Comparison of ENCODE assay signal across 1 cellular context in the genomic region with DNA sequence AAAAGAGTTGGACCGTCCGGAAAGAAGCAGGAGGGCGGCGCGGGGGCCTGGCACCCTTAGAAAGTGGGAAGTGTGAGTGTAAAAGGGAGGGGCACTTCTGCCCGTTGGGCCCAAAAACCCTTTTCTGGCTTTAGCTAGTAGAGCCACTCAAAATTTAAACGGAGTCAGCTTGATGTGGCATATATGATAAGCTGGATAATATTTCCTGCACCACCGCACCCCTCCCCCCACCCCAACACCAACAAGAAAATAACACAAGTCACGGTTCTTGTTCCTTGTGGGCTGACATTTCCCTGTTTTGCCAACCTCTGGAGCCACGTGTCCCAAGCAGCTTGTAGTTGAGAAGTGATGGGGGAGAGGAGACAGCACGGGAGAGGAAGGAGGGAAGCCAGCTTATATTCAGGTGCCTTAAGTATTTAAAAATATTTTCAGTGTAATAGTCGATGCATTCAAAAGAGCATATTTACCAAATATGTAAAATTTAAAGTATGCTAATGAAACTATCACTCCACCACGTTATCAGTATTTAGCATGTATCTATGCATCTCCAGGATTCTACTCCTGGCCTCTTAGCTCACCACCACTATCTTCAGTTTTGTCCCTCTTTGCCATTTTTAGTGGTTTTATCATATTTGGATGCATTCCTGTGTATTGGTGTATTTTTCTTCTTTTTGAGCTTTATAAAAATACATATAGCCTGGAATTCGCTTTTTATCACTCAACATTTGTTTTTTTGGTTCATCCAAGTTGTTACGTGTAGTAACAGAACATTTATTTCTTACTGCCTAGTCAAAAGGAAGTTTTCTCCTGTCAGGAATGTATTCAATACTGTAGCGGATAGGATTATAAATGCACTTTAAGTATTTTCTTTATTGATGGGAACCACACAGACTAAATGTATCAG.
TF ChIP-seq lines count a peak whose summit lies in the region.

No MANE protein-coding gene starts in this region.

TF ChIP-seq in GM23338, 12 proteins besides CTCF, POLR2A, EP300 and RAD21 (continued from another document):
- TF ChIP-seq, protein P1, sequence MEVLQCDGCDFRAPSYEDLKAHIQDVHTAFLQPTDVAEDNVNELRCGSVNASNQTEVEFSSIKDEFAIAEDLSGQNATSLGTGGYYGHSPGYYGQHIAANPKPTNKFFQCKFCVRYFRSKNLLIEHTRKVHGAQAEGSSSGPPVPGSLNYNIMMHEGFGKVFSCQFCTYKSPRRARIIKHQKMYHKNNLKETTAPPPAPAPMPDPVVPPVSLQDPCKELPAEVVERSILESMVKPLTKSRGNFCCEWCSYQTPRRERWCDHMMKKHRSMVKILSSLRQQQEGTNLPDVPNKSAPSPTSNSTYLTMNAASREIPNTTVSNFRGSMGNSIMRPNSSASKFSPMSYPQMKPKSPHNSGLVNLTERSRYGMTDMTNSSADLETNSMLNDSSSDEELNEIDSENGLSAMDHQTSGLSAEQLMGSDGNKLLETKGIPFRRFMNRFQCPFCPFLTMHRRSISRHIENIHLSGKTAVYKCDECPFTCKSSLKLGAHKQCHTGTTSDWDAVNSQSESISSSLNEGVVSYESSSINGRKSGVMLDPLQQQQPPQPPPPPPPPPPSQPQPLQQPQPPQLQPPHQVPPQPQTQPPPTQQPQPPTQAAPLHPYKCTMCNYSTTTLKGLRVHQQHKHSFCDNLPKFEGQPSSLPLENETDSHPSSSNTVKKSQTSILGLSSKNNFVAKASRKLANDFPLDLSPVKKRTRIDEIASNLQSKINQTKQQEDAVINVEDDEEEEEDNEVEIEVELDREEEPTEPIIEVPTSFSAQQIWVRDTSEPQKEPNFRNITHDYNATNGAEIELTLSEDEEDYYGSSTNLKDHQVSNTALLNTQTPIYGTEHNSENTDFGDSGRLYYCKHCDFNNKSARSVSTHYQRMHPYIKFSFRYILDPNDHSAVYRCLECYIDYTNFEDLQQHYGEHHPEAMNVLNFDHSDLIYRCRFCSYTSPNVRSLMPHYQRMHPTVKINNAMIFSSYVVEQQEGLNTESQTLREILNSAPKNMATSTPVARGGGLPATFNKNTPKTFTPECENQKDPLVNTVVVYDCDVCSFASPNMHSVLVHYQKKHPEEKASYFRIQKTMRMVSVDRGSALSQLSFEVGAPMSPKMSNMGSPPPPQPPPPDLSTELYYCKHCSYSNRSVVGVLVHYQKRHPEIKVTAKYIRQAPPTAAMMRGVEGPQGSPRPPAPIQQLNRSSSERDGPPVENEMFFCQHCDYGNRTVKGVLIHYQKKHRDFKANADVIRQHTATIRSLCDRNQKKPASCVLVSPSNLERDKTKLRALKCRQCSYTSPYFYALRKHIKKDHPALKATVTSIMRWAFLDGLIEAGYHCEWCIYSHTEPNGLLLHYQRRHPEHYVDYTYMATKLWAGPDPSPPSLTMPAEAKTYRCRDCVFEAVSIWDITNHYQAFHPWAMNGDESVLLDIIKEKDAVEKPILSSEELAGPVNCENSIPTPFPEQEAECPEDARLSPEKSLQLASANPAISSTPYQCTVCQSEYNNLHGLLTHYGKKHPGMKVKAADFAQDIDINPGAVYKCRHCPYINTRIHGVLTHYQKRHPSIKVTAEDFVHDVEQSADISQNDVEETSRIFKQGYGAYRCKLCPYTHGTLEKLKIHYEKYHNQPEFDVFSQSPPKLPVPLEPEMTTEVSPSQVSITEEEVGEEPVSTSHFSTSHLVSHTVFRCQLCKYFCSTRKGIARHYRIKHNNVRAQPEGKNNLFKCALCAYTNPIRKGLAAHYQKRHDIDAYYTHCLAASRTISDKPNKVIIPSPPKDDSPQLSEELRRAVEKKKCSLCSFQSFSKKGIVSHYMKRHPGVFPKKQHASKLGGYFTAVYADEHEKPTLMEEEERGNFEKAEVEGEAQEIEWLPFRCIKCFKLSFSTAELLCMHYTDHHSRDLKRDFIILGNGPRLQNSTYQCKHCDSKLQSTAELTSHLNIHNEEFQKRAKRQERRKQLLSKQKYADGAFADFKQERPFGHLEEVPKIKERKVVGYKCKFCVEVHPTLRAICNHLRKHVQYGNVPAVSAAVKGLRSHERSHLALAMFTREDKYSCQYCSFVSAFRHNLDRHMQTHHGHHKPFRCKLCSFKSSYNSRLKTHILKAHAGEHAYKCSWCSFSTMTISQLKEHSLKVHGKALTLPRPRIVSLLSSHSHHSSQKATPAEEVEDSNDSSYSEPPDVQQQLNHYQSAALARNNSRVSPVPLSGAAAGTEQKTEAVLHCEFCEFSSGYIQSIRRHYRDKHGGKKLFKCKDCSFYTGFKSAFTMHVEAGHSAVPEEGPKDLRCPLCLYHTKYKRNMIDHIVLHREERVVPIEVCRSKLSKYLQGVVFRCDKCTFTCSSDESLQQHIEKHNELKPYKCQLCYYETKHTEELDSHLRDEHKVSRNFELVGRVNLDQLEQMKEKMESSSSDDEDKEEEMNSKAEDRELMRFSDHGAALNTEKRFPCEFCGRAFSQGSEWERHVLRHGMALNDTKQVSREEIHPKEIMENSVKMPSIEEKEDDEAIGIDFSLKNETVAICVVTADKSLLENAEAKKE (CRISPR knock-in tag; IDR thresholded peaks at IDR 0.05), result no peak
- TF ChIP-seq JUNB (IDR thresholded peaks at IDR 0.05; ENCODE audit: unreplicated experiment) (no peak), ZNF114 (CRISPR knock-in tag; IDR thresholded peaks at IDR 0.05) (no peak)
